In the genomic region with DNA sequence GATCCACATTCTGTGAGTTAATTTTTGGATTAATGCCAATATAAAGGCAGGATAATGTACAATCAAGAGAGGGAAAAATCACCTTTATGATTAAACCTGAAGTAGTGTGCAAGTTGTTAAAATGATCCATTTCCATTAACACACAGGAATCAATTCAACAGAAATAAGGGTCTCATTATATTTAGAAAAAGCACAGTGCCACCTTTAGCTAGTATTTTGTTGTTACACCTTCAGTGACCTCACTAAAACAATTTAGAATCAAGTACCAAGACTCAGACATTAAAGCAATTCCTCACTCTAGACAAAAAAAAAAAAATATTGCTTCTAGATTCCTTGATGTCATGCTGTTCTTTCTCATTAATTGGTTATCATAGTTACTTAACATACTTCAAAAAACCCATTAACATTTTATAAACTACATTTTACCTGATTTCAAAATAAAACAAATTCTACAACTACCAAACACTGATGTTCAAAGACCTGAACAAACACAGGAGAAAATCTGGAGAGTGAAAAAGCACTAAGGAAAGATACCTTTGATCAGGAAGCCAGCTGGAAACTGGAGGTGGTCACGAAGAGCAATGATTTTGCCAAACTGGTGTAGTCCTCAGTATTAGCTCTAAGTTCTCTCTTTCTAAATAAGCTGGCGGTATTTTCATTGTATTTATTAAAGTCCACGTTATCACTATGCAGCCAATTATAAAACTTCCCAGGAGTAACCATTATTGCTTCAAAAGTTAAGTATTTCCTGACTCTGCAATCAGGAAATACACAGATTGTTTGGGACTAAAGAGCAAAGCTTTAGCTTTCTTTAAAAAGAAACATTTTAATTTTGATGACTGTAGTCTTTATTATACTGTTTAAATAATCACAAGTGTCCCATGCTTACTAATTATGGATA, we compare ENCODE assay signal across 12 cellular contexts.
A peak's percentile ranks its signal among the peaks of the same experiment; 100 is the strongest.
DNase-seq lines count a peak whose midpoint lies in the region; ATAC-seq, FAIRE-seq and TF ChIP-seq lines count a peak whose summit lies in the region.
"Had no signal": no experiment of that assay in that cellular context is flagged by ENCODE, and none has a peak within 500 bp of the region (broad histone marks: within the 10 kb centered on the region; RNA-seq: fewer than 3 reads in every experiment).

No MANE protein-coding gene starts in this region.

- H3K9me3 ChIP-seq in BLaER1 (no peaks in the 10 kb centered on the region), mucosa of descending colon (no peaks in the 10 kb centered on the region)
- H3K9me3 ChIP-seq: Peyer's patch had no signal

- peaks cover 26% of the 10 kb centered on the region for H3K4me1 Mint-ChIP-seq in activated CD4-positive, alpha-beta memory T cell treated with anti-CD3 and anti-CD28 coated beads, Interleukin-2, amount 10 ng/mL, durations not matched to agents 7 days and 5 days

- H3K4me1 ChIP-seq in BLaER1 (peaks cover 59% of the 10 kb centered on the region), mucosa of descending colon (ENCODE audit: low read depth) (no peaks in the 10 kb centered on the region)

- 0 out of 2 replicates have a peak, but pooled peaks cover 6% of the 10 kb centered on the region for H4K20me1 ChIP-seq in BLaER1

- H3K9me3 Mint-ChIP-seq in activated CD4-positive, alpha-beta memory T cell treated with anti-CD3 and anti-CD28 coated beads, Interleukin-2, amount 10 ng/mL, durations not matched to agents 7 days and 5 days, result no peaks in the 10 kb centered on the region

- peak; percentile 53 for FAIRE-seq in GM12892 (lab: Jason Lieb, UNC)

- H3K36me3 ChIP-seq in BLaER1, result peaks cover 9% of the 10 kb centered on the region
- H3K36me3 ChIP-seq in mucosa of descending colon (ENCODE audit: low read depth), result no peaks in the 10 kb centered on the region
- H3K36me3 ChIP-seq: Peyer's patch had no signal

- ATAC-seq in HG02798 (IDR thresholded peaks at IDR 0.05; ENCODE audit: poor library complexity, unreplicated experiment) (no peak), mucosa of descending colon (no peak)

- peak overlapping the region; percentile 19; the same call in 1 of the 2 replicates for H3K4me3 ChIP-seq in BLaER1
- no peak overlapping the region for H3K4me3 ChIP-seq in mucosa of descending colon
- H3K4me3 ChIP-seq: Peyer's patch had no signal

- POLR2A ChIA-PET in activated CD4-positive, alpha-beta memory T cell treated with anti-CD3 and anti-CD28 coated beads, Interleukin-2, amount 10 ng/mL, durations not matched to agents 7 days and 5 days (lab: Charles Lee), result interaction anchor here (0.6 to 1.8 kb wide), 3 partner anchors 39 to 1609 kb away, joined by 3 to 7 read pairs (median 3); no protein-coding TSS in a partner anchor

- TF ChIP-seq POLR2A in GM12892 (IDR thresholded peaks at IDR 0.05; ENCODE audit: low read depth, low read length), result no peak

- H3K27me3 ChIP-seq in BLaER1, result no peaks in the 10 kb centered on the region
- H3K27me3 ChIP-seq: Peyer's patch had no signal

- no peak for TF ChIP-seq CTCF in mucosa of descending colon (IDR thresholded peaks at IDR 0.05)

- H3K4me2 ChIP-seq in BLaER1, result peak overlapping the region; percentile 82

- H3K27me3 Mint-ChIP-seq in activated CD4-positive, alpha-beta memory T cell treated with anti-CD3 and anti-CD28 coated beads, Interleukin-2, amount 10 ng/mL, durations not matched to agents 7 days and 5 days, result peaks cover 2% of the 10 kb centered on the region

- CTCF ChIA-PET in activated CD4-positive, alpha-beta memory T cell treated with anti-CD3 and anti-CD28 coated beads, Interleukin-2, amount 10 ng/mL, durations not matched to agents 7 days and 5 days (lab: Charles Lee), result interaction anchor here (0.8 to 3.9 kb wide), 8 partner anchors 9 to 165 kb away, joined by 3 to 22 read pairs (median 4); no protein-coding TSS in a partner anchor

- H3K9ac ChIP-seq in BLaER1, result no peak overlapping the region; the same call in 1 of the 2 replicates

- peak overlapping the region; percentile 90 for H3K27ac Mint-ChIP-seq in activated CD4-positive, alpha-beta memory T cell treated with anti-CD3 and anti-CD28 coated beads, Interleukin-2, amount 10 ng/mL, durations not matched to agents 7 days and 5 days

- peak overlapping the region; percentile 42 for H3K27ac ChIP-seq in BLaER1
- H3K27ac ChIP-seq: Peyer's patch had no signal

- DNase-seq in GM12892 (ENCODE audit: insufficient read length) (no peak), iris pigment epithelial cell (ENCODE audit: low read depth) (peak; percentile 40), NCI-H524 treated with DMSO at 0.1 percent for 48 hours (lab: John Stamatoyannopoulos, UW) (no peak), mucosa of descending colon (no peak), occipital lobe (lab: John Stamatoyannopoulos, UW) (no peak)
- no peak for DNase-seq in activated CD4-positive, alpha-beta memory T cell treated with anti-CD3 and anti-CD28 coated beads, Interleukin-2, amount 10 ng/mL, durations not matched to agents 7 days and 5 days
- DNase-seq: effector CD8-positive, alpha-beta T cell; NCI-H2029; Peyer's patch; stimulated activated CD4-positive, alpha-beta T cell treated with anti-CD3 and anti-CD28 coated beads, Interleukin-2, amount 100 ng/mL, for 48 hours had no signal

- no peaks in the 10 kb centered on the region for H3K36me3 Mint-ChIP-seq in activated CD4-positive, alpha-beta memory T cell treated with anti-CD3 and anti-CD28 coated beads, Interleukin-2, amount 10 ng/mL, durations not matched to agents 7 days and 5 days (ENCODE audit: low read depth)

- intact Hi-C loops in mucosa of descending colon (cut with DNase I, micrococcal nuclease), result no loop called here

- H3K4me3 Mint-ChIP-seq in activated CD4-positive, alpha-beta memory T cell treated with anti-CD3 and anti-CD28 coated beads, Interleukin-2, amount 10 ng/mL, durations not matched to agents 7 days and 5 days, result peak overlapping the region; percentile 62
